ENCODE assay signal across 29 cellular contexts in the genomic region with DNA sequence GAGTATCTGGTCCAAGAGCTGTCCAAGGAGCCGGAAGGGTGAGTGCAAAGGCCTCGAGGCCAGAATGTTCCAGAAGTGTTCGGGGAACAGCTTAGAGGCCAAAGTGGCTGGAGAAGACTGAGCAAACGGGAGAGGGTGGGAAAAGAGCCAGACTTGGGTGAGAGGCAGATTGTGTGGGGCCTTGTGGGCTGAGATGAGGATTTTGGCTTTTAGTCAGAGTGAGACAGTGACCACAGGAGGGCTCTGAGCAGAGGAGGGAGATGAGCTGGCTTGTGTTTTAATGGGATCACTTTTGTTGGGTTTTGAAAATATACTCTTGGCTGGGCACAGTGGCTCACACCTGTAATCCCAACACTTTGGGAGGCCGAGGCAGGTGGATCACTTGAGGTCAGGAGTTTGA. TPM values are rescaled to one million over a fixed set of nuclear protein-coding genes. Genes with fewer than 3 reads are reported as not detected.
DNase-seq lines count a peak whose midpoint lies in the region; ATAC-seq and TF ChIP-seq lines count a peak whose summit lies in the region.
"Had no signal": no experiment of that assay in that cellular context is flagged by ENCODE, and none has a peak within 500 bp of the region (broad histone marks: within the 10 kb centered on the region; RNA-seq: fewer than 3 reads in every experiment).

No MANE protein-coding gene starts in this region.

- H3K9me3 ChIP-seq in liver (ENCODE audit: control insufficient read depth in 4 of 4, low read length in 3 of 4) = no peaks in the 10 kb centered on the region
- H3K9me3 ChIP-seq: gastrocnemius medialis, psoas muscle, testis had no signal

- no peak overlapping the region for H3K4me3 ChIP-seq in liver (ENCODE audit: low read depth in 1 of 3, low read length in 3 of 3)
- H3K4me3 ChIP-seq: gastrocnemius medialis, psoas muscle, skin epidermis, testis had no signal

- no peaks in the 10 kb centered on the region for H3K27me3 ChIP-seq in liver (ENCODE audit: control insufficient read depth in 4 of 4, insufficient read depth in 4 of 4, low read length in 3 of 4)
- H3K27me3 ChIP-seq: testis had no signal

- TF ChIP-seq RAD21 in liver (IDR thresholded peaks at IDR 0.05) = peak in 1 of 2 donors; percentile 45

- DNase-seq in EL (peak; percentile 30), HT1080 (ENCODE audit: low read depth) (peak; percentile 36)
- DNase-seq: activated B cell treated with CpG ODN at 0.5 μM for 24 hours; activated CD4-positive, alpha-beta T cell treated with anti-CD3 and anti-CD28 coated beads, Interleukin-2, amount 50 U/mL, for 4 hours; activated CD8-positive, alpha-beta memory T cell treated with anti-CD3 and anti-CD28 coated beads, Interleukin-2, amount 50 U/mL, for 4 hours; activated effector memory CD4-positive, alpha-beta T cell treated with Interleukin-2 at 50 U/mL for 16 hours; activated naive CD8-positive, alpha-beta T cell treated with anti-CD3 and anti-CD28 coated beads, Interleukin-2, amount 50 U/mL, for 24 hours; CD4-positive, CD25-positive, alpha-beta regulatory T cell; DMS153; effector CD8-positive, alpha-beta T cell; gastrocnemius medialis; hippocampal formation; Kasumi-1; left ventricle myocardium superior; NCI-H1092; NCI-H187 treated with DMSO at 0.1 percent for 48 hours; NCI-H526 treated with DMSO at 0.1 percent for 48 hours; psoas muscle; stimulated activated CD4-positive, alpha-beta T cell treated with anti-CD3 and anti-CD28 coated beads, Interleukin-2, amount 100 ng/mL, for 24 hours; testis had no signal

- H3K4me1 ChIP-seq in liver (ENCODE audit: control insufficient read depth in 4 of 4, insufficient read depth in 4 of 4, low read length in 3 of 4) = no peaks in the 10 kb centered on the region
- H3K4me1 ChIP-seq: gastrocnemius medialis, psoas muscle, testis had no signal

- no peak overlapping the region for H3K27ac ChIP-seq in liver (ENCODE audit: low read depth in 1 of 2, low read length in 2 of 2)
- H3K27ac ChIP-seq: gastrocnemius medialis, psoas muscle, skin epidermis, testis had no signal

- H3K36me3 ChIP-seq in liver (ENCODE audit: control insufficient read depth in 4 of 4, insufficient read depth in 3 of 4, low read depth in 1 of 4, low read length in 3 of 4) = no peaks in the 10 kb centered on the region
- H3K36me3 ChIP-seq: gastrocnemius medialis had no signal

- ATAC-seq in HG03108 (IDR thresholded peaks at IDR 0.05; ENCODE audit: unreplicated experiment) (no peak), GM19397 (IDR thresholded peaks at IDR 0.05; ENCODE audit: unreplicated experiment) (no peak)
- ATAC-seq: activated naive CD8-positive, alpha-beta T cell treated with anti-CD3 and anti-CD28 coated beads, Interleukin-2, amount 50 U/mL, for 24 hours; esophagus mucosa; gastrocnemius medialis; left ventricle myocardium superior; psoas muscle; stimulated activated memory B cell treated with anti-CD40 and anti-IgM and Interleukin-4, amounts not matched to agents 10 μg/mL and 1 μg/mL and 100 μg/mL, for 72 hours had no signal

- no peak overlapping the region for H3K9ac ChIP-seq in liver (ENCODE audit: low read depth in 1 of 2, low read length in 2 of 2)

- TF ChIP-seq CTCF in liver (IDR thresholded peaks at IDR 0.05; ENCODE audit: low read depth, low read length, missing input control) = no peak

- 86% methylated on average over 5 of the region's 5 CpGs for WGBS in liver

TF ChIP-seq in liver, 16 proteins besides CTCF, POLR2A, EP300 and RAD21:
- TF ChIP-seq RXRA (IDR thresholded peaks at IDR 0.05) = no peak
- TF ChIP-seq HNF4G (IDR thresholded peaks at IDR 0.05) = no peak
- TF ChIP-seq NR2F2 (IDR thresholded peaks at IDR 0.05) = peak; percentile 45
- TF ChIP-seq, protein P1, sequence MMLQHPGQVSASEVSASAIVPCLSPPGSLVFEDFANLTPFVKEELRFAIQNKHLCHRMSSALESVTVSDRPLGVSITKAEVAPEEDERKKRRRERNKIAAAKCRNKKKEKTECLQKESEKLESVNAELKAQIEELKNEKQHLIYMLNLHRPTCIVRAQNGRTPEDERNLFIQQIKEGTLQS (IDR thresholded peaks at IDR 0.05) = no peak
- TF ChIP-seq FOXA2 (IDR thresholded peaks at IDR 0.05) = no peak
- no peak for TF ChIP-seq TAF1 (conservative IDR thresholded peaks at IDR 0.05)

RNA-seq across cellular contexts. Expression of a gene that starts 5.6 kb away (rescaled TPM):
- not detected in 2 replicates for total RNA-seq in HT1080 (2014; rRNA removed; shearing (Covaris generic))
- polyA plus RNA-seq in HT1080 (2015; cell fraction: cytosol; rRNA removed) = not detected in 2 replicates
- not detected in 2 replicates for polyA plus RNA-seq in HT1080 (2015; cell fraction: nucleus; rRNA removed)
- not detected for total RNA-seq in liver
- polyA plus RNA-seq in liver = not detected
- total RNA-seq: activated B cell treated with CpG ODN at 0.5 μM for 24 hours; CD4-positive, CD25-positive, alpha-beta regulatory T cell; chondrocyte; esophagus mucosa; gastrocnemius medialis; left ventricle myocardium superior; mucosa of gallbladder; OCI-LY7; psoas muscle had no signal
- polyA plus RNA-seq: CD4-positive, CD25-positive, alpha-beta regulatory T cell; psoas muscle had no signal

RNA-seq across cellular contexts. Expression of a gene that starts 6.5 kb away (rescaled TPM):
- 2.2 and 4.4 TPM in 2 replicates for total RNA-seq in HT1080 (2014; rRNA removed; shearing (Covaris generic))
- 3.3 and 4.7 TPM in 2 replicates for polyA plus RNA-seq in HT1080 (2015; cell fraction: cytosol; rRNA removed)
- polyA plus RNA-seq in HT1080 (2015; cell fraction: nucleus; rRNA removed) = 3.4 and 3.8 TPM in 2 replicates
- 1 to 10 TPM in 1 of 2 donors, under 1 TPM in 1; 0.70 to 1.8 TPM for total RNA-seq in liver
- 1 to 10 TPM in 1 of 2 donors, under 1 TPM in 1; 0.90 to 3.0 TPM for polyA plus RNA-seq in liver

RNA-seq across cellular contexts. Expression of a gene that starts 23.0 kb away (rescaled TPM):
- total RNA-seq in HT1080 (2014; rRNA removed; shearing (Covaris generic)) = 57.1 and 57.4 TPM in 2 replicates
- 40.2 and 48.1 TPM in 2 replicates for polyA plus RNA-seq in HT1080 (2015; cell fraction: cytosol; rRNA removed)
- polyA plus RNA-seq in HT1080 (2015; cell fraction: nucleus; rRNA removed) = 32.8 and 32.9 TPM in 2 replicates
- 10 to 100 TPM; 16.5 to 16.8 TPM for total RNA-seq in liver
- 10 to 100 TPM in 1 of 2 donors, 1 to 10 TPM in 1; 4.9 to 16.3 TPM for polyA plus RNA-seq in liver

RNA-seq across cellular contexts. Expression of a gene that starts 44.8 kb away (rescaled TPM):
- 2.2 and 2.8 TPM in 2 replicates for total RNA-seq in HT1080 (2014; rRNA removed; shearing (Covaris generic))
- polyA plus RNA-seq in HT1080 (2015; cell fraction: cytosol; rRNA removed) = 1.1 and 2.3 TPM in 2 replicates
- polyA plus RNA-seq in HT1080 (2015; cell fraction: nucleus; rRNA removed) = 0.92 and 1.2 TPM in 2 replicates
- 10 to 100 TPM; 12.3 to 30.8 TPM for total RNA-seq in liver
- 10 to 100 TPM; 11.5 to 37.1 TPM for polyA plus RNA-seq in liver
- total RNA-seq: activated B cell treated with CpG ODN at 0.5 μM for 24 hours; CD4-positive, CD25-positive, alpha-beta regulatory T cell; chondrocyte; esophagus mucosa; gastrocnemius medialis; left ventricle myocardium superior; OCI-LY7; psoas muscle had no signal
- polyA plus RNA-seq: CD4-positive, CD25-positive, alpha-beta regulatory T cell had no signal

RNA-seq across cellular contexts. Expression of a gene that starts 46.0 kb away (rescaled TPM):
- total RNA-seq in HT1080 (2014; rRNA removed; shearing (Covaris generic)) = 73.4 and 89.3 TPM in 2 replicates
- polyA plus RNA-seq in HT1080 (2015; cell fraction: cytosol; rRNA removed) = 55.8 and 63.4 TPM in 2 replicates
- 137 and 174 TPM in 2 replicates for polyA plus RNA-seq in HT1080 (2015; cell fraction: nucleus; rRNA removed)
- total RNA-seq in liver = 10 to 100 TPM; 22.2 to 26.1 TPM
- polyA plus RNA-seq in liver = 10 to 100 TPM in 1 of 2 donors, 1 to 10 TPM in 1; 5.5 to 26.0 TPM
